In the genomic region with DNA sequence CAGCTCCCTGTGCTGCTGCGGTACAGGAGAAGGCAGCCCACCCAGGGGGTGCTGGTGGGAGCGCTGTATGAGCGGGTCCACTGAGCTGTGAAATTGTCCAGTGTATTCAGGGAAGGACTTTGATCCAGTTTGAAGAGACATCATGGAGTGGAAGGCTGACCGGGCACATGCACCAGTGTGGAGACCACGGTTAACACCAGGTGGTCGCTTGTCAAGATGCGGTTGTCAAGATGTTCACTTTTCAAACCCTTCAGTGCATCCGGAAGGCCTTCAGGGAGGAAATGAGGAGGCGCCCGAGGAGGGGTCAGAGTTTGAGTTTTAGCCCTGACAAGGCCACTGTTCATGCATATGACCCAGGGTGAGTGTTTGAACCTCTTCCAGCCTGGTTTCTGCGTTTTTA, we compare ENCODE assay signal across 2 cellular contexts.
TF ChIP-seq lines count a peak whose summit lies in the region.

No MANE protein-coding gene starts in this region.

TF ChIP-seq in HepG2, 621 proteins besides CTCF, POLR2A, EP300 and RAD21:
- TF ChIP-seq, protein P1, sequence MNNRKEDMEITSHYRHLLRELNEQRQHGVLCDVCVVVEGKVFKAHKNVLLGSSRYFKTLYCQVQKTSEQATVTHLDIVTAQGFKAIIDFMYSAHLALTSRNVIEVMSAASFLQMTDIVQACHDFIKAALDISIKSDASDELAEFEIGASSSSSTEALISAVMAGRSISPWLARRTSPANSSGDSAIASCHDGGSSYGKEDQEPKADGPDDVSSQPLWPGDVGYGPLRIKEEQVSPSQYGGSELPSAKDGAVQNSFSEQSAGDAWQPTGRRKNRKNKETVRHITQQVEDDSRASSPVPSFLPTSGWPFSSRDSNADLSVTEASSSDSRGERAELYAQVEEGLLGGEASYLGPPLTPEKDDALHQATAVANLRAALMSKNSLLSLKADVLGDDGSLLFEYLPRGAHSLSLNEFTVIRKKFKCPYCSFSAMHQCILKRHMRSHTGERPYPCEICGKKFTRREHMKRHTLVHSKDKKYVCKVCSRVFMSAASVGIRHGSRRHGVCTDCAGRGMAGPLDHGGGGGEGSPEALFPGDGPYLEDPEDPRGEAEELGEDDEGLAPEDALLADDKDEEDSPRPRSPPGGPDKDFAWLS (CRISPR knock-in tag; IDR thresholded peaks at IDR 0.05; ENCODE audit: borderline replicate concordance), result no peak
- no peak for TF ChIP-seq MIER2 (CRISPR knock-in tag; IDR thresholded peaks at IDR 0.05)
- no peak for TF ChIP-seq ZNF382 (CRISPR knock-in tag; IDR thresholded peaks at IDR 0.05; ENCODE audit: borderline replicate concordance)
- TF ChIP-seq KDM5B (CRISPR knock-in tag; IDR thresholded peaks at IDR 0.05; ENCODE audit: borderline replicate concordance), result no peak
- peak; percentile 19; the same call in 1 of the 2 replicates for TF ChIP-seq HNF4A (CRISPR knock-in tag; IDR thresholded peaks at IDR 0.05)

TF ChIP-seq in WTC11, 78 proteins besides CTCF, POLR2A, EP300 and RAD21 (continued from another document):
- no peak for TF ChIP-seq ZNF416 (CRISPR knock-in tag; IDR thresholded peaks at IDR 0.05)
- TF ChIP-seq, protein P2, sequence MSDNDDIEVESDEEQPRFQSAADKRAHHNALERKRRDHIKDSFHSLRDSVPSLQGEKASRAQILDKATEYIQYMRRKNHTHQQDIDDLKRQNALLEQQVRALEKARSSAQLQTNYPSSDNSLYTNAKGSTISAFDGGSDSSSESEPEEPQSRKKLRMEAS (CRISPR knock-in tag; IDR thresholded peaks at IDR 0.05), result no peak
- no peak for TF ChIP-seq ESRRA (CRISPR knock-in tag; IDR thresholded peaks at IDR 0.05; ENCODE audit: borderline replicate concordance)
- no peak for TF ChIP-seq GABPB1 (CRISPR knock-in tag; IDR thresholded peaks at IDR 0.05)
- no peak for TF ChIP-seq SMAD3 (CRISPR knock-in tag; IDR thresholded peaks at IDR 0.05; ENCODE audit: borderline replicate concordance)
- TF ChIP-seq E2F5 (CRISPR knock-in tag; IDR thresholded peaks at IDR 0.05), result no peak
- no peak for TF ChIP-seq JAZF1 (CRISPR knock-in tag; IDR thresholded peaks at IDR 0.05)
- TF ChIP-seq IRF2 (CRISPR knock-in tag; IDR thresholded peaks at IDR 0.05; ENCODE audit: borderline replicate concordance, low read depth), result no peak
- no peak for TF ChIP-seq ZNF317 (CRISPR knock-in tag; IDR thresholded peaks at IDR 0.05; ENCODE audit: borderline replicate concordance, low read depth)
- no peak for TF ChIP-seq ATF3 (CRISPR knock-in tag; conservative IDR thresholded peaks at IDR 0.05)
TF ChIP-seq in WTC11: peak in this region for 0.
